18 cellular contexts compared by ENCODE assay signal in the genomic region with DNA sequence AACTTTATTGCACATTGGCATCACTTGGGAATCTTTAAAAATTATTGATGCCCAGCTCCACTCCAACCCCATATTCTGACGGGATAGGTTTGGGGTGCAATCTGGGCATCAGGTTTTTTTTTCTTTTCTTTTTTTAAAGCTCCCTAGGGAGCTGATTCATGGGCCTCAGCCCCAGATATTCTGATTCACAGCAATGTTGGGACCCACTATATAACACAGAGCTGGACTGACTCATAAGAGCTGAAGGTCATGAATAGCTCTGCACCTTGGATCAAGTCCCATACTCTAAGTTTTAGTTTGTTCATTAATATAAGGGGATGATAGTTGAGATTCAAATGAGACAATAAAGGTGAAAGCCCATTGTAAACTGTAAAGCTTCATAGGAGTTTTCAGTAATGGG.
DNase-seq lines count a peak whose midpoint lies in the region; ATAC-seq, FAIRE-seq and TF ChIP-seq lines count a peak whose summit lies in the region.
"Had no signal": no experiment of that assay in that cellular context is flagged by ENCODE, and none has a peak within 500 bp of the region (broad histone marks: within the 10 kb centered on the region; RNA-seq: fewer than 3 reads in every experiment).

No MANE protein-coding gene starts in this region.

- POLR2A ChIA-PET in IMR-90 (lab: Charles Lee; ENCODE audit: unreplicated experiment): no interaction called here

- FAIRE-seq in bronchial epithelial cell (lab: Jason Lieb, UNC): no peak
- FAIRE-seq: H1 had no signal

- no peak overlapping the region for H3K4me3 ChIP-seq in IMR-90 (ENCODE audit: insufficient read depth, low read depth, low read length)
- H3K4me3 ChIP-seq in bronchial epithelial cell (ENCODE audit: low read depth, low read length): no peak overlapping the region
- no peak overlapping the region for H3K4me3 ChIP-seq in osteoblast (ENCODE audit: insufficient read depth, low read length)
- H3K4me3 ChIP-seq: BLaER1 treated with 17β-estradiol and CSF1 and Interleukin-3, amounts not matched to agents 10 nM and 100 nM; body of pancreas; dorsolateral prefrontal cortex; right lobe of liver had no signal

- no peaks in the 10 kb centered on the region for H4K20me1 ChIP-seq in IMR-90 (ENCODE audit: insufficient read depth, low read length)
- no peaks in the 10 kb centered on the region for H4K20me1 ChIP-seq in osteoblast (ENCODE audit: insufficient read depth, low read length)
- H4K20me1 ChIP-seq: BLaER1 treated with 17β-estradiol and CSF1 and Interleukin-3, amounts not matched to agents 10 nM and 100 nM had no signal

- no peak for TF ChIP-seq RAD21 in IMR-90 (IDR thresholded peaks at IDR 0.05; ENCODE audit: low read length)

- H2BK120ac ChIP-seq in IMR-90 (ENCODE audit: low read depth, low read length): no peak overlapping the region

- dilution Hi-C loops in IMR-90 (cut with HindIII; ENCODE audit: low sequenced_read_pairs, unreplicated experiment): no loop called here

- TF ChIP-seq CTCF in IMR-90 (conservative IDR thresholded peaks at IDR 0.05; ENCODE audit: low read depth, low read length): no peak
- TF ChIP-seq CTCF in bronchial epithelial cell (IDR thresholded peaks at IDR 0.05; ENCODE audit: insufficient read depth, low read length, severe bottlenecking): no peak
- TF ChIP-seq CTCF in osteoblast (IDR thresholded peaks at IDR 0.05; ENCODE audit: extremely low read depth, low read depth, low read length): no peak

- peak; percentile 67 for DNase-seq in Daoy (ENCODE audit: low read depth)
- DNase-seq in IMR-90: peak; percentile 82
- DNase-seq in bronchial epithelial cell (ENCODE audit: low read depth): peak; percentile 40
- DNase-seq in osteoblast (ENCODE audit: insufficient read length, low spot score, missing footprints): peak; percentile 83
- no peak for DNase-seq in CD1c-positive myeloid dendritic cell (ENCODE audit: extremely low spot score)
- DNase-seq: activated CD4-positive, alpha-beta T cell treated with anti-CD3 and anti-CD28 coated beads for 4 hours; activated naive CD4-positive, alpha-beta T cell; body of pancreas; dorsolateral prefrontal cortex; hypothalamus; KG1; NCI-H748 treated with DMSO at 0.1 percent for 48 hours; right lobe of liver had no signal

- BruUV-seq in IMR-90 (replicated peaks; lab: Mats Ljungman, UMichigan): no TSS peak

- H3K9me3 ChIP-seq in IMR-90 (ENCODE audit: control insufficient read depth, insufficient read depth, low read length) (no peaks in the 10 kb centered on the region), osteoblast (ENCODE audit: low read depth, low read length) (no peaks in the 10 kb centered on the region)
- H3K9me3 ChIP-seq: BLaER1 treated with 17β-estradiol and CSF1 and Interleukin-3, amounts not matched to agents 10 nM and 100 nM; body of pancreas; right lobe of liver had no signal

- no peak overlapping the region for H4K8ac ChIP-seq in IMR-90 (ENCODE audit: low read depth in 2 of 2, low read length in 2 of 2)

- ATAC-seq in IMR-90 (ENCODE audit: low read depth) (peak; percentile 92), GM21526 (IDR thresholded peaks at IDR 0.05; ENCODE audit: low FRiP score, unreplicated experiment) (no peak), GM21447 (IDR thresholded peaks at IDR 0.05; ENCODE audit: unreplicated experiment) (no peak)
- ATAC-seq: body of pancreas, esophagus mucosa had no signal

- H3K23ac ChIP-seq in IMR-90 (ENCODE audit: low read depth, low read length): no peak overlapping the region

- H3K4ac ChIP-seq in IMR-90 (ENCODE audit: low read depth, low read length): no peak overlapping the region

- no peak overlapping the region; the same call in 2 of the 3 replicates for H2BK15ac ChIP-seq in IMR-90 (ENCODE audit: low read depth, low read length)

- H3K18ac ChIP-seq in IMR-90 (ENCODE audit: low read depth, low read length): no peak overlapping the region

- H2AK5ac ChIP-seq in IMR-90 (ENCODE audit: low read depth, low read length): no peak overlapping the region

- no peak overlapping the region for H2AFZ ChIP-seq in IMR-90 (replicated peaks; ENCODE audit: low read length, poor library complexity)
- H2AFZ ChIP-seq in osteoblast (ENCODE audit: low read length): no peak overlapping the region

- no peak for TF ChIP-seq POLR2A in IMR-90 (IDR thresholded peaks at IDR 0.05; ENCODE audit: low read depth, low read length)

- H3K36me3 ChIP-seq in IMR-90 (ENCODE audit: control insufficient read depth, insufficient read depth, low read length) (peaks cover 11% of the 10 kb centered on the region; the same call in 1 of the 2 replicates), bronchial epithelial cell (ENCODE audit: control insufficient read depth, insufficient read depth, low read length) (no peaks in the 10 kb centered on the region), osteoblast (ENCODE audit: insufficient read depth, low read length) (no peaks in the 10 kb centered on the region)
- H3K36me3 ChIP-seq: right lobe of liver had no signal

- in situ Hi-C loops in IMR-90 (cut with MboI; ENCODE audit: low sequenced_read_pairs): no loop called here

- no peak overlapping the region; the same call in 1 of the 2 replicates for H3K4me2 ChIP-seq in IMR-90 (ENCODE audit: low read depth, low read length)
- H3K4me2 ChIP-seq in osteoblast (ENCODE audit: insufficient read depth, low read length): peak overlapping the region; percentile 47
- H3K4me2 ChIP-seq: BLaER1 treated with 17β-estradiol and CSF1 and Interleukin-3, amounts not matched to agents 10 nM and 100 nM had no signal

- CTCF ChIA-PET in IMR-90 (lab: Yijun Ruan, JAX): interaction anchor here (1.6 kb wide), 1 partner anchor 17 kb away, joined by 7 read pairs; no protein-coding TSS in a partner anchor

- peaks cover 4% of the 10 kb centered on the region; the same call in 1 of the 2 replicates for H3K9me1 ChIP-seq in IMR-90 (ENCODE audit: insufficient read depth, low read length)

- H3K56ac ChIP-seq in IMR-90 (ENCODE audit: extremely low read depth, insufficient read depth, low read length): 0 out of 2 replicates have a peak overlapping the region, but pooled peaks have one; percentile 13

- H3K27me3 ChIP-seq in IMR-90 (ENCODE audit: control insufficient read depth, insufficient read depth, low read length): no peaks in the 10 kb centered on the region
- H3K27me3 ChIP-seq in bronchial epithelial cell (ENCODE audit: control insufficient read depth, insufficient read depth, low read length): no peaks in the 10 kb centered on the region
- H3K27me3 ChIP-seq in osteoblast (ENCODE audit: insufficient read depth, low read length): peaks cover 21% of the 10 kb centered on the region
- H3K27me3 ChIP-seq: BLaER1 treated with 17β-estradiol and CSF1 and Interleukin-3, amounts not matched to agents 10 nM and 100 nM; body of pancreas; dorsolateral prefrontal cortex; right lobe of liver had no signal

- no peak overlapping the region for H4K91ac ChIP-seq in IMR-90 (ENCODE audit: insufficient read depth, low read depth, low read length)

- H3K4me1 ChIP-seq in IMR-90 (ENCODE audit: control insufficient read depth, insufficient read depth, low read length) (peaks cover 10% of the 10 kb centered on the region), osteoblast (ENCODE audit: insufficient read depth, low read length) (peaks cover 34% of the 10 kb centered on the region)
- H3K4me1 ChIP-seq: body of pancreas, right lobe of liver had no signal

- no peak overlapping the region for H2BK5ac ChIP-seq in IMR-90 (ENCODE audit: low read depth, low read length, poor library complexity, severe bottlenecking)

- intact Hi-C loops in IMR-90 (cut with micrococcal nuclease): no loop called here

- H2AK9ac ChIP-seq in IMR-90 (replicated peaks; ENCODE audit: low read depth, low read length, poor library complexity): no peak overlapping the region

- H3K9ac ChIP-seq in IMR-90 (ENCODE audit: low read depth, low read length): no peak overlapping the region
- H3K9ac ChIP-seq: BLaER1 treated with 17β-estradiol and CSF1 and Interleukin-3, amounts not matched to agents 10 nM and 100 nM had no signal

- H2BK20ac ChIP-seq in IMR-90 (ENCODE audit: low read depth, low read length): no peak overlapping the region

- H3K27ac ChIP-seq in IMR-90 (ENCODE audit: insufficient read depth, low read length) (no peak overlapping the region), osteoblast (ENCODE audit: low read depth, low read length) (peak overlapping the region; percentile 66)
- H3K27ac ChIP-seq: BLaER1 treated with 17β-estradiol and CSF1 and Interleukin-3, amounts not matched to agents 10 nM and 100 nM; body of pancreas; dorsolateral prefrontal cortex; right lobe of liver had no signal

- no peak overlapping the region; the same call in 1 of the 2 replicates for H4K5ac ChIP-seq in IMR-90 (ENCODE audit: low read depth, low read length)

- no peak overlapping the region for H3K14ac ChIP-seq in IMR-90 (replicated peaks; ENCODE audit: low read depth, low read length)

- no peaks in the 10 kb centered on the region for H3K79me2 ChIP-seq in osteoblast (ENCODE audit: insufficient read depth, low read length)

- no CpG with 5 or more reads among the region's 1 CpG for WGBS in IMR-90 (ENCODE audit: extremely low coverage in 2 of 2, insufficient read length in 1 of 2), 2 experiments

- H3K79me1 ChIP-seq in IMR-90 (ENCODE audit: low read depth in 1 of 2, low read length in 2 of 2): no peaks in the 10 kb centered on the region

TF ChIP-seq in IMR-90, 13 proteins besides CTCF, POLR2A, EP300 and RAD21 (continues in another document):
- TF ChIP-seq NFE2L2 (IDR thresholded peaks at IDR 0.05; ENCODE audit: low read depth, low read length) (no peak), RCOR1 (IDR thresholded peaks at IDR 0.05; ENCODE audit: insufficient replicate concordance, low read length) (no peak), RFX5 (IDR thresholded peaks at IDR 0.05; ENCODE audit: low read depth, low read length) (peak; percentile 47; the same call in 1 of the 2 replicates), SMC3 (IDR thresholded peaks at IDR 0.05; ENCODE audit: low read depth, low read length) (no peak)
- TF ChIP-seq, protein P1, sequence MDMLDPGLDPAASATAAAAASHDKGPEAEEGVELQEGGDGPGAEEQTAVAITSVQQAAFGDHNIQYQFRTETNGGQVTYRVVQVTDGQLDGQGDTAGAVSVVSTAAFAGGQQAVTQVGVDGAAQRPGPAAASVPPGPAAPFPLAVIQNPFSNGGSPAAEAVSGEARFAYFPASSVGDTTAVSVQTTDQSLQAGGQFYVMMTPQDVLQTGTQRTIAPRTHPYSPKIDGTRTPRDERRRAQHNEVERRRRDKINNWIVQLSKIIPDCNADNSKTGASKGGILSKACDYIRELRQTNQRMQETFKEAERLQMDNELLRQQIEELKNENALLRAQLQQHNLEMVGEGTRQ (IDR thresholded peaks at IDR 0.05; ENCODE audit: low read depth, low read length): no peak
- TF ChIP-seq, protein P2, sequence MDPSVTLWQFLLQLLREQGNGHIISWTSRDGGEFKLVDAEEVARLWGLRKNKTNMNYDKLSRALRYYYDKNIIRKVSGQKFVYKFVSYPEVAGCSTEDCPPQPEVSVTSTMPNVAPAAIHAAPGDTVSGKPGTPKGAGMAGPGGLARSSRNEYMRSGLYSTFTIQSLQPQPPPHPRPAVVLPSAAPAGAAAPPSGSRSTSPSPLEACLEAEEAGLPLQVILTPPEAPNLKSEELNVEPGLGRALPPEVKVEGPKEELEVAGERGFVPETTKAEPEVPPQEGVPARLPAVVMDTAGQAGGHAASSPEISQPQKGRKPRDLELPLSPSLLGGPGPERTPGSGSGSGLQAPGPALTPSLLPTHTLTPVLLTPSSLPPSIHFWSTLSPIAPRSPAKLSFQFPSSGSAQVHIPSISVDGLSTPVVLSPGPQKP (IDR thresholded peaks at IDR 0.05; ENCODE audit: borderline replicate concordance, low read depth, low read length): no peak
